ENCODE assay signal across 21 cellular contexts in the genomic region with DNA sequence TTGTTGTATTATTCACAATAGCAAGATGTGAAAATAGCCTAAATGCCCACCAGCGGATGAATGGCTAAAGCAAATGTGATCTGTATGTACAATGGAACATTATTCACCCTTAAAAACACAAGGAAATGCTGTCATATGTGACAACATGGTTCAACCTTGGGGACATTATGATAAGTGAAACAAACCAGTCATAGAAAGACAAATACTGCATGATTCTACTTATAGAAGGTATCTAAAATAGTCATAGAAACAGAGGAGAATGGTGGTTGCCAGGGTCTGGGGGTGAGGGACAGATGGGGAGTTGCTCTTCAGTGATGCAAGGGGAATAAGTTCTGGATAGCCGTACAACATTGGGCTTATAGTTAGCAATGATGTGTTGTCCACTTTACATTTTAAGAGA. TPM values are rescaled to one million over a fixed set of nuclear protein-coding genes. Genes with fewer than 3 reads are reported as not detected.
DNase-seq lines count a peak whose midpoint lies in the region; ATAC-seq, FAIRE-seq and TF ChIP-seq lines count a peak whose summit lies in the region.
"Had no signal": no experiment of that assay in that cellular context is flagged by ENCODE, and none has a peak within 500 bp of the region (broad histone marks: within the 10 kb centered on the region; RNA-seq: fewer than 3 reads in every experiment).

No MANE protein-coding gene starts in this region.

- H3K27me3 ChIP-seq in HepG2 (ENCODE audit: control insufficient read depth in 1 of 2, insufficient read depth in 2 of 2, low read length in 2 of 2) (no peaks in the 10 kb centered on the region), right lobe of liver (no peaks in the 10 kb centered on the region), sigmoid colon (no peaks in the 10 kb centered on the region), Caco-2 (replicated peaks; ENCODE audit: control insufficient read depth, insufficient read depth, low read length) (no peaks in the 10 kb centered on the region)
- H3K27me3 ChIP-seq: BE2C, BLaER1 had no signal

- H3K4me3 Mint-ChIP-seq in Caco-2 (ENCODE audit: unreplicated experiment): no peak overlapping the region
- H3K4me3 Mint-ChIP-seq: CD14-positive monocyte; CD4-positive, alpha-beta memory T cell; CD4-positive, CD25-positive, alpha-beta regulatory T cell; CD8-positive, alpha-beta memory T cell had no signal

- peaks cover 5% of the 10 kb centered on the region for H3K9me3 Mint-ChIP-seq in Caco-2 (ENCODE audit: unreplicated experiment)
- H3K9me3 Mint-ChIP-seq: CD4-positive, alpha-beta memory T cell; CD4-positive, CD25-positive, alpha-beta regulatory T cell; CD8-positive, alpha-beta memory T cell had no signal

- H3K27ac ChIP-seq in HepG2 (ENCODE audit: extremely low read length, insufficient read depth, low read length) (no peak overlapping the region), right lobe of liver (no peak overlapping the region), sigmoid colon (no peak overlapping the region)
- H3K27ac ChIP-seq: BLaER1 had no signal

- ATAC-seq in HepG2: no peak
- ATAC-seq in right lobe of liver: no peak

- BruUV-seq in HepG2 (replicated peaks; lab: Mats Ljungman, UMichigan): no TSS peak
- no TSS peak for BruUV-seq in Caco-2 (replicated peaks; lab: Mats Ljungman, UMichigan)

- no peak for TF ChIP-seq RAD21 in HepG2 (CRISPR knock-in tag; IDR thresholded peaks at IDR 0.05)

- intact Hi-C loops in HepG2 (cut with micrococcal nuclease; ENCODE audit: unreplicated experiment): no loop called here
- intact Hi-C loops in right lobe of liver (cut with DNase I): loop anchor here in 1 of 2 donors (10.0 kb wide), 2 partner anchors 155 to 345 kb away; no protein-coding TSS in a partner anchor
- intact Hi-C loops in sigmoid colon (cut with DNase I): no loop called here
- intact Hi-C loops in Caco-2 (cut with micrococcal nuclease; ENCODE audit: unreplicated experiment): no loop called here

- no peaks in the 10 kb centered on the region for H3K4me1 ChIP-seq in HepG2 (ENCODE audit: insufficient read depth, low read length)
- H3K4me1 ChIP-seq in right lobe of liver: no peaks in the 10 kb centered on the region
- no peaks in the 10 kb centered on the region for H3K4me1 ChIP-seq in sigmoid colon
- no peaks in the 10 kb centered on the region for H3K4me1 ChIP-seq in Caco-2
- H3K4me1 ChIP-seq: BLaER1 had no signal

- H2AFZ ChIP-seq in HepG2 (ENCODE audit: low read length): no peak overlapping the region

- TF ChIP-seq POLR2A in HepG2 (IDR thresholded peaks at IDR 0.05; ENCODE audit: insufficient read depth in 1 of 2, low read depth in 2 of 2, low read length in 2 of 2) (no peak), right lobe of liver (IDR thresholded peaks at IDR 0.05) (no peak), sigmoid colon (IDR thresholded peaks at IDR 0.05) (no peak)

- H3K4me1 Mint-ChIP-seq in Caco-2 (ENCODE audit: low read depth, unreplicated experiment): no peaks in the 10 kb centered on the region

- CTCF ChIA-PET in HepG2 (lab: Yijun Ruan, JAX; ENCODE audit: low intra/inter-chr PET ratio, low total read pairs): no interaction called here
- CTCF ChIA-PET in Caco-2 (lab: Charles Lee): no interaction called here

- TF ChIP-seq EP300 in HepG2 (IDR thresholded peaks at IDR 0.05; ENCODE audit: low read depth in 2 of 2, low read length in 2 of 2) (no peak), HepG2 (CRISPR knock-in tag; IDR thresholded peaks at IDR 0.05; ENCODE audit: borderline replicate concordance) (no peak), sigmoid colon (IDR thresholded peaks at IDR 0.05) (no peak)

- H3K9me3 ChIP-seq in HepG2 (ENCODE audit: low read length): no peaks in the 10 kb centered on the region
- H3K9me3 ChIP-seq in right lobe of liver: no peaks in the 10 kb centered on the region
- no peaks in the 10 kb centered on the region for H3K9me3 ChIP-seq in sigmoid colon
- H3K9me3 ChIP-seq in Caco-2: no peaks in the 10 kb centered on the region
- H3K9me3 ChIP-seq: BE2C had no signal

- TF ChIP-seq CTCF in HepG2 (CRISPR knock-in tag; IDR thresholded peaks at IDR 0.05): no peak
- TF ChIP-seq CTCF in right lobe of liver (IDR thresholded peaks at IDR 0.05): no peak
- no peak for TF ChIP-seq CTCF in sigmoid colon (IDR thresholded peaks at IDR 0.05)
- TF ChIP-seq CTCF in Caco-2 (IDR thresholded peaks at IDR 0.05; ENCODE audit: insufficient read depth in 1 of 2, low read depth in 1 of 2, low read length in 1 of 2, severe bottlenecking in 1 of 2, unreplicated experiment in 1 of 2): no peak

- FAIRE-seq in HepG2 (lab: Jason Lieb, UNC) (peak; percentile 18), islet of Langerhans (lab: Jason Lieb, UNC) (peak; percentile 38)
- FAIRE-seq: D721Med, GM12891, GM19239 had no signal

- H3K4me3 ChIP-seq in HepG2 (replicated peaks in 1 of 3; ENCODE audit: insufficient read depth in 1 of 3, low read depth in 2 of 3, low read length in 3 of 3): no peak overlapping the region
- no peak overlapping the region for H3K4me3 ChIP-seq in right lobe of liver
- H3K4me3 ChIP-seq in sigmoid colon: no peak overlapping the region
- no peak overlapping the region for H3K4me3 ChIP-seq in Caco-2 (ENCODE audit: low read depth, low read length)
- H3K4me3 ChIP-seq: BLaER1 had no signal

- in situ Hi-C loops in HepG2 (cut with HindIII; ENCODE audit: extremely low pct_ligation_motif_present, low pct_unique_long_range_greater_than_20kb): loop anchor here (10.0 kb wide), 1 partner anchor 345 kb away; no protein-coding TSS in a partner anchor

- POLR2A ChIA-PET in HepG2 (lab: Yijun Ruan, JAX) (no interaction called here), Caco-2 (lab: Charles Lee) (no interaction called here)

- H3K36me3 Mint-ChIP-seq in Caco-2 (ENCODE audit: insufficient read depth, unreplicated experiment): peaks cover 4% of the 10 kb centered on the region

- WGBS in HepG2 (ENCODE audit: low lambda C conversion rate): 100% methylated on average over 2 of the region's 2 CpGs
- WGBS in right lobe of liver (ENCODE audit: insufficient coverage, low coverage, low lambda C conversion rate, missing lambda C conversion rate): 100% methylated on average over 2 of the region's 2 CpGs
- WGBS in sigmoid colon, 2 donors: 95 to 98% methylated on average over 2 of the region's 2 CpGs

- no peaks in the 10 kb centered on the region for H4K20me1 ChIP-seq in HepG2 (ENCODE audit: insufficient read depth, low read length)

- H3K36me3 ChIP-seq in HepG2 (replicated peaks in 1 of 2; ENCODE audit: control insufficient read depth in 1 of 2, insufficient read depth in 2 of 2, low read length in 2 of 2) (peaks cover 2 to 26% of the 10 kb centered on the region in 2 experiments; a peak in 4 of 5 replicates), right lobe of liver (no peaks in the 10 kb centered on the region), sigmoid colon (peaks cover 0 to 34% (median 4%) of the 10 kb centered on the region in 4 donors), Caco-2 (ENCODE audit: control insufficient read depth, insufficient read depth, low read length) (peaks cover 1% of the 10 kb centered on the region; the same call in 1 of the 2 replicates)

- no peaks in the 10 kb centered on the region for H3K79me2 ChIP-seq in HepG2 (ENCODE audit: insufficient read depth, low read length)

- no peaks in the 10 kb centered on the region for H3K27me3 Mint-ChIP-seq in Caco-2 (ENCODE audit: insufficient read depth, unreplicated experiment)
- H3K27me3 Mint-ChIP-seq: CD4-positive, alpha-beta memory T cell; CD4-positive, CD25-positive, alpha-beta regulatory T cell; CD8-positive, alpha-beta memory T cell had no signal

- DNase-seq in HepG2 (ENCODE audit: low spot score) (no peak), right lobe of liver (no peak), sigmoid colon (no peak), Caco-2 (no peak)
- DNase-seq: 8988T; ACHN; BE2C; C1 segment of cervical spinal cord; Calu3; CD4-positive, alpha-beta memory T cell; CD4-positive, CD25-positive, alpha-beta regulatory T cell; CD8-positive, alpha-beta memory T cell; COR-L47; DMS79 treated with DMSO at 0.1 percent for 48 hours; GF-D8 had no signal

- no peak overlapping the region for H3K27ac Mint-ChIP-seq in Caco-2 (ENCODE audit: unreplicated experiment)
- H3K27ac Mint-ChIP-seq: CD14-positive monocyte; CD4-positive, CD25-positive, alpha-beta regulatory T cell; CD8-positive, alpha-beta memory T cell had no signal

- no peak overlapping the region for H3K4me2 ChIP-seq in HepG2 (ENCODE audit: low read depth, low read length)
- H3K4me2 ChIP-seq: BLaER1 had no signal

- H3K9ac ChIP-seq in HepG2 (ENCODE audit: insufficient read depth, low read depth, low read length): no peak overlapping the region
- H3K9ac ChIP-seq: BLaER1 had no signal

TF ChIP-seq in HepG2, 621 proteins besides CTCF, POLR2A, EP300 and RAD21 (continues in another document):
- TF ChIP-seq ZNF20 (CRISPR knock-in tag; IDR thresholded peaks at IDR 0.05): no peak

RNA-seq across cellular contexts. Expression of a gene that starts 58.4 kb away (rescaled TPM):
- total RNA-seq in HepG2 (2016; rRNA removed; fragmentation: Illumina TruSeq; extraction: Trizol) (10.1 and 16.2 TPM in 2 replicates), right lobe of liver (1 to 10 TPM; 3.9 to 6.8 (median 5.3) TPM), sigmoid colon (10 to 100 TPM; 15.0 to 18.1 (median 17.2) TPM), Caco-2 (2022) (22.5 and 23.0 TPM in 2 replicates)
- 10.9 TPM in 2 replicates for total RNA-seq in HepG2 (2016; cell fraction: cytosol; rRNA removed; fragmentation: Illumina TruSeq; extraction: Trizol; ENCODE audit: low read depth)
- total RNA-seq in HepG2 (2016; cell fraction: insoluble cytoplasmic fraction; rRNA removed; fragmentation: Illumina TruSeq; extraction: Trizol): 10.6 and 17.7 TPM in 2 replicates
- 9.0 and 11.3 TPM in 2 replicates for total RNA-seq in HepG2 (2016; cell fraction: membrane; rRNA removed; fragmentation: Illumina TruSeq; extraction: Trizol)
- 17.2 and 20.8 TPM in 2 replicates for total RNA-seq in HepG2 (2016; cell fraction: nucleus; rRNA removed; fragmentation: Illumina TruSeq; extraction: Trizol)
- polyA plus RNA-seq in HepG2 (2011; rRNA removed) (9.3 and 11.0 TPM in 2 replicates), sigmoid colon (1 to 10 TPM; 4.8 to 9.9 (median 5.1) TPM)
- polyA plus RNA-seq in HepG2 (2011; cell fraction: cytosol; rRNA removed): 8.8 and 9.7 TPM in 2 replicates
- polyA plus RNA-seq in HepG2 (2011; cell fraction: nucleus; rRNA removed): 13.7 and 15.4 TPM in 2 replicates
- polyA plus RNA-seq in HepG2 (2012): 7.3 and 7.6 TPM in 2 replicates
- 1.5 and 1.6 TPM in 2 replicates for polyA plus RNA-seq in HepG2 (2016; cell fraction: cytosol; fragmentation: Illumina TruSeq; extraction: Trizol; ENCODE audit: low read depth)
- polyA plus RNA-seq in HepG2 (2016; cell fraction: insoluble cytoplasmic fraction; fragmentation: Illumina TruSeq; extraction: Trizol; ENCODE audit: low read depth): 14.0 and 14.7 TPM in 2 replicates
- 3.5 and 4.0 TPM in 2 replicates for polyA plus RNA-seq in HepG2 (2016; cell fraction: membrane; fragmentation: Illumina TruSeq; extraction: Trizol; ENCODE audit: low read depth)
- polyA plus RNA-seq in HepG2 (2016; cell fraction: nucleus; fragmentation: Illumina TruSeq; extraction: Trizol; ENCODE audit: insufficient read depth, low read depth): 17.5 and 20.4 TPM in 2 replicates
- 33.4 and 59.8 TPM in 2 replicates for polyA minus RNA-seq in HepG2 (2011; rRNA and poly(A)+ RNA removed; ENCODE audit: low replicate concordance)
- 8.1 and 8.9 TPM in 2 replicates for polyA minus RNA-seq in HepG2 (2011; cell fraction: cytosol; rRNA and poly(A)+ RNA removed)
- polyA minus RNA-seq in HepG2 (2011; cell fraction: nucleus; rRNA and poly(A)+ RNA removed): 27.0 and 28.1 TPM in 2 replicates
